Comparison of ENCODE assay signal across 26 cellular contexts in the genomic region with DNA sequence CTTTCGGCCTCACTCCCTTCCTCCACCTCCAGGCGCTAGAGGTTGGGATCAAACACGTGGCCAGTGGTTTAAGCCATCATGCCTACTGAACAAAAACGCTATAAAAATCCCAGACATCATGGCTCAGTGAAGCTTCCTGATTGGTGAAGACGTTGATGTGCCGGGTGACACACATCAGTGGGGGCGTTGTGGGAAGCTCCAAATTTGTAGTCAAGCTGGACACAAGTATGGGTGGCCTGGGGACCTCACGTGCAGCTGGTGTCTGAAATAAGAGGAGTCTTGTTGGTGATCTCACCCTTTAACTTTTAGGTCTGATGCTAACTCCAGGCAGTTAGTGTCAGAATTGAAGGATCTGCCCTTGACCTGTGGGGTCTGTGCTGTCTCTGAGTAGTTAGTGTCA. TPM values are rescaled to one million over a fixed set of nuclear protein-coding genes. Genes with fewer than 3 reads are reported as not detected.
DNase-seq lines count a peak whose midpoint lies in the region; ATAC-seq, FAIRE-seq and TF ChIP-seq lines count a peak whose summit lies in the region.
"Had no signal": no experiment of that assay in that cellular context is flagged by ENCODE, and none has a peak within 500 bp of the region (broad histone marks: within the 10 kb centered on the region; RNA-seq: fewer than 3 reads in every experiment).

No MANE protein-coding gene starts in this region.

- TF ChIP-seq RAD21 in H1 (IDR thresholded peaks at IDR 0.05 in 1 of 2, conservative IDR thresholded peaks at IDR 0.05 in 1 of 2; ENCODE audit: low read depth in 2 of 2, low read length in 2 of 2), result no peak

- CTCF ChIA-PET in H1 (lab: Charles Lee; ENCODE audit: partially characterized antibody), result interaction anchor here (0.5 to 5.2 kb wide), 7 partner anchors 26 to 221 kb away, joined by 3 to 23 read pairs (median 4); no protein-coding TSS in a partner anchor

- 80% methylated on average over 8 of the region's 8 CpGs; no CpG with 5 or more reads in 1 of the 2 experiments for WGBS in H1 (ENCODE audit: extremely low coverage in 1 of 2, insufficient coverage in 1 of 2, insufficient read length in 1 of 2, insufficient replicate concordance in 2 of 2, low coverage in 1 of 2, low lambda C conversion rate in 2 of 2, missing lambda C conversion rate in 1 of 2), 2 experiments

- H4K5ac ChIP-seq in H1 (ENCODE audit: insufficient read length, low read depth, low read length), result peak overlapping the region; percentile 40

- no peak overlapping the region for H3K14ac ChIP-seq in H1 (ENCODE audit: insufficient read length)

- no peak for DNase-seq in GM23338 (ENCODE audit: low spot score)
- DNase-seq in NCI-H2227 treated with DMSO at 0.1 percent for 48 hours (lab: John Stamatoyannopoulos, UW), result peak; percentile 76
- DNase-seq in H1 (ENCODE audit: low read depth in 1 of 2, low spot score in 2 of 2), result no peak
- peak; percentile 65 for DNase-seq in myocyte (ENCODE audit: low read depth)
- DNase-seq in CD14-positive monocyte (ENCODE audit: low spot score), result no peak
- no peak for DNase-seq in tibial artery
- no peak for DNase-seq in DMS153 (lab: John Stamatoyannopoulos, UW)
- DNase-seq: 8988T; CD8-positive, alpha-beta T cell; GM23248; MG63; NCI-H187; NCI-H2107; NCI-H510A treated with DMSO at 0.1 percent for 48 hours; NCI-H748 treated with DMSO at 0.1 percent for 48 hours; NK-92 treated with Interleukin-12 subunit alpha and Interleukin-12 subunit beta, amount 100 ng/mL, for 24 hours; Peyer's patch had no signal

- peak overlapping the region; percentile 75 for H2BK120ac ChIP-seq in H1 (replicated peaks; ENCODE audit: low read depth, low read length)

- H2AFZ ChIP-seq in GM23338 (no peak overlapping the region), H1 (ENCODE audit: low read length) (no peak overlapping the region)
- H2AFZ ChIP-seq: GM23248 had no signal

- H3K36me3 Mint-ChIP-seq in GM23338 (ENCODE audit: low read depth) (peaks cover 85% of the 10 kb centered on the region), CD14-positive monocyte (peaks cover 70 to 76% of the 10 kb centered on the region in 2 donors)

- H4K20me1 ChIP-seq in GM23338 (replicated peaks; ENCODE audit: insufficient read depth) (peaks cover 8% of the 10 kb centered on the region), H1 (replicated peaks in 1 of 2; ENCODE audit: control insufficient read depth in 1 of 2, insufficient read depth in 2 of 2, low read length in 2 of 2) (peaks cover 0 to 2% of the 10 kb centered on the region in 2 experiments)

- peaks cover 19% of the 10 kb centered on the region for H3K79me2 ChIP-seq in GM23338 (replicated peaks; ENCODE audit: insufficient read depth)
- H3K79me2 ChIP-seq in H1 (ENCODE audit: control insufficient read depth in 1 of 2, insufficient read depth in 2 of 2, low read length in 2 of 2), result peaks cover 0 to 17% of the 10 kb centered on the region in 2 experiments; a peak in 2 of 4 replicates

- peak overlapping the region; percentile 18; the same call in 1 of the 2 replicates for H2BK12ac ChIP-seq in H1 (ENCODE audit: low read depth, low read length)

- H3K4me3 Mint-ChIP-seq in GM23338, result peak overlapping the region; percentile 11; the same call in 1 of the 3 replicates
- H3K4me3 Mint-ChIP-seq in CD14-positive monocyte, result no peak overlapping the region
- H3K4me3 Mint-ChIP-seq: CD8-positive, alpha-beta T cell had no signal

- H3K4ac ChIP-seq in H1 (replicated peaks; ENCODE audit: insufficient read length, low read depth, low read length), result peak overlapping the region; percentile 4

- H4K91ac ChIP-seq in H1 (replicated peaks; ENCODE audit: insufficient read length, low read length), result peak overlapping the region; percentile 82

- no peak overlapping the region for H3K9ac ChIP-seq in H1 (replicated peaks in 1 of 4; ENCODE audit: extremely low read depth in 1 of 4, low read depth in 3 of 4, low read length in 3 of 4)
- H3K9ac ChIP-seq: GM23248 had no signal

- H3K9me2 ChIP-seq in GM23338 (ENCODE audit: insufficient read depth), result no peaks in the 10 kb centered on the region

- FAIRE-seq in H1 (lab: Jason Lieb, UNC), result peak; percentile 32
- FAIRE-seq: GM12891, HepG2, K562 had no signal

- no peaks in the 10 kb centered on the region; the same call in 1 of the 2 replicates for H3K79me1 ChIP-seq in H1 (ENCODE audit: low read depth, low read length)

- H3K27me3 ChIP-seq in GM23338 (ENCODE audit: insufficient read depth), result no peaks in the 10 kb centered on the region
- no peaks in the 10 kb centered on the region for H3K27me3 ChIP-seq in H1 (replicated peaks in 1 of 4; ENCODE audit: control insufficient read depth in 3 of 4, extremely low read depth in 1 of 4, insufficient read depth in 3 of 4, low read length in 3 of 4)
- H3K27me3 ChIP-seq in tibial artery, result no peaks in the 10 kb centered on the region
- H3K27me3 ChIP-seq: BLaER1 treated with 17β-estradiol and CSF1 and Interleukin-3, amounts not matched to agents 10 nM and 100 nM; MG63; Peyer's patch had no signal

- H3K4me1 ChIP-seq in GM23338 (ENCODE audit: insufficient read depth) (peaks cover 48% of the 10 kb centered on the region), H1 (replicated peaks in 1 of 4; ENCODE audit: control insufficient read depth in 3 of 4, insufficient read depth in 4 of 4, low read length in 3 of 4) (peaks cover 27 to 43% (median 32%) of the 10 kb centered on the region in 4 experiments), tibial artery (peaks cover 0 to 8% (median 5%) of the 10 kb centered on the region in 4 donors)

- peak overlapping the region; percentile 85; the same call in 1 of the 2 replicates for H2AK5ac ChIP-seq in H1 (ENCODE audit: low read depth, low read length)

- intact Hi-C loops in CD14-positive monocyte (cut with micrococcal nuclease) (loop anchor here (10.0 kb wide), 2 partner anchors 201 to 741 kb away; no protein-coding TSS in a partner anchor), tibial artery (cut with DNase I; ENCODE audit: low total_unique reads) (no loop called here)

- H3K4me1 Mint-ChIP-seq in GM23338 (peaks cover 55% of the 10 kb centered on the region), CD14-positive monocyte (no peaks in the 10 kb centered on the region)

- no peak overlapping the region for H3K56ac ChIP-seq in H1 (replicated peaks; ENCODE audit: insufficient read length, low read depth, low read length)

- H3K4me3 ChIP-seq in GM23338 (no peak overlapping the region), H1 (ENCODE audit: extremely low read depth in 1 of 4, insufficient read depth in 2 of 4, low read depth in 3 of 4, low read length in 4 of 4) (peak overlapping the region in 1 of 4 experiments; percentile 3; a peak in 1 of 8 replicates), tibial artery (no peak overlapping the region)
- H3K4me3 ChIP-seq: BLaER1 treated with 17β-estradiol and CSF1 and Interleukin-3, amounts not matched to agents 10 nM and 100 nM; GM23248; K562; MG63; Peyer's patch had no signal

- no peak for TF ChIP-seq EP300 in H1 (IDR thresholded peaks at IDR 0.05; ENCODE audit: borderline replicate concordance in 1 of 2, low read depth in 2 of 2, low read length in 2 of 2)

- TF ChIP-seq POLR2A in H1 (IDR thresholded peaks at IDR 0.05; ENCODE audit: control extremely low read depth in 1 of 2, low read depth in 2 of 2, low read length in 2 of 2), result no peak

- H2BK20ac ChIP-seq in H1 (ENCODE audit: low read length), result peak overlapping the region; percentile 75; the same call in 1 of the 2 replicates

- peak overlapping the region; percentile 95 for H3K27ac ChIP-seq in GM23338 (ENCODE audit: low read depth)
- peak overlapping the region; percentile 78; the same call in 1 of the 2 replicates for H3K27ac ChIP-seq in H1 (ENCODE audit: low read depth, low read length)
- no peak overlapping the region for H3K27ac ChIP-seq in tibial artery
- H3K27ac ChIP-seq: BLaER1 treated with 17β-estradiol and CSF1 and Interleukin-3, amounts not matched to agents 10 nM and 100 nM; GM23248; Peyer's patch had no signal

- POLR2A ChIA-PET in H1 (lab: Charles Lee; ENCODE audit: partially characterized antibody), result interaction anchor here (0.6 to 1.5 kb wide), 6 partner anchors 10 to 349 kb away, joined by 3 read pairs; no protein-coding TSS in a partner anchor

- H3K9me3 ChIP-seq in H1 (ENCODE audit: insufficient read depth in 2 of 2, low read depth in 1 of 2, low read length in 1 of 2) (no peaks in the 10 kb centered on the region), tibial artery (no peaks in the 10 kb centered on the region)
- H3K9me3 ChIP-seq: BLaER1 treated with 17β-estradiol and CSF1 and Interleukin-3, amounts not matched to agents 10 nM and 100 nM; MG63; Peyer's patch had no signal

- no peak overlapping the region for H3K23ac ChIP-seq in H1 (ENCODE audit: insufficient read length)

- peak overlapping the region; percentile 66 for H3K4me2 ChIP-seq in GM23338
- peak overlapping the region; percentile 53 to 73 for H3K4me2 ChIP-seq in H1 (ENCODE audit: insufficient read depth in 1 of 2, low read depth in 2 of 2, low read length in 2 of 2)
- H3K4me2 ChIP-seq: BLaER1 treated with 17β-estradiol and CSF1 and Interleukin-3, amounts not matched to agents 10 nM and 100 nM had no signal

- no peaks in the 10 kb centered on the region for H3K9me3 Mint-ChIP-seq in GM23338
- H3K9me3 Mint-ChIP-seq in CD14-positive monocyte, result no peaks in the 10 kb centered on the region
- H3K9me3 Mint-ChIP-seq: CD8-positive, alpha-beta T cell had no signal

- H2BK15ac ChIP-seq in H1 (ENCODE audit: low read length), result no peak overlapping the region; the same call in 1 of the 2 replicates

- peaks cover 41% of the 10 kb centered on the region for H3K36me3 ChIP-seq in GM23338 (ENCODE audit: insufficient read depth)
- H3K36me3 ChIP-seq in H1 (ENCODE audit: control insufficient read depth in 2 of 4, insufficient read depth in 4 of 4, low read length in 3 of 4), result peaks cover 7 to 74% (median 21%) of the 10 kb centered on the region in 4 experiments
- H3K36me3 ChIP-seq in tibial artery, result peaks cover 47 to 82% (median 72%) of the 10 kb centered on the region in 3 donors

- H3K27ac Mint-ChIP-seq in GM23338 (peak overlapping the region; percentile 96), CD14-positive monocyte (peak overlapping the region in 2 of 7 donors; percentile 7 to 64)
- H3K27ac Mint-ChIP-seq: CD8-positive, alpha-beta T cell had no signal

- H3K23me2 ChIP-seq in H1 (ENCODE audit: low read depth, low read length), result 0 out of 2 replicates have a peak, but pooled peaks cover 3% of the 10 kb centered on the region

- peak overlapping the region; percentile 76; the same call in 1 of the 2 replicates for H2BK5ac ChIP-seq in H1 (ENCODE audit: low read depth, low read length)

- H3K18ac ChIP-seq in H1 (ENCODE audit: extremely low read depth, low read length), result peak overlapping the region; percentile 49; the same call in 1 of the 2 replicates

- peaks cover 10% of the 10 kb centered on the region for H3K27me3 Mint-ChIP-seq in GM23338 (ENCODE audit: insufficient read depth, low read depth, poor library complexity)
- H3K27me3 Mint-ChIP-seq in CD14-positive monocyte (ENCODE audit: low read depth in 3 of 3), result no peaks in the 10 kb centered on the region

- ATAC-seq in GM23338 (no peak), HG03097 (IDR thresholded peaks at IDR 0.05; ENCODE audit: low FRiP score, unreplicated experiment) (no peak)
- ATAC-seq: CD8-positive, alpha-beta T cell; HCT116; HepG2; K562; SK-N-SH treated with all-trans-retinoic acid at 6 μM for 48 hours had no signal

- no peak overlapping the region for H4K8ac ChIP-seq in H1 (ENCODE audit: extremely low read depth, insufficient read depth, low read length)

- H3F3A ChIP-seq in GM23338 (replicated peaks; ENCODE audit: low read depth), result peaks cover 36% of the 10 kb centered on the region

- TF ChIP-seq CTCF in GM23338 (conservative IDR thresholded peaks at IDR 0.05; ENCODE audit: low read depth in 2 of 2), result no peak
- TF ChIP-seq CTCF in H1 (IDR thresholded peaks at IDR 0.05; ENCODE audit: control extremely low read depth in 1 of 3, insufficient read depth in 1 of 3, low read depth in 1 of 3, low read length in 3 of 3), result no peak
- TF ChIP-seq CTCF in CD14-positive monocyte (IDR thresholded peaks at IDR 0.05), result no peak
- no peak for TF ChIP-seq CTCF in tibial artery (IDR thresholded peaks at IDR 0.05)

RNA-seq across cellular contexts. Expression of a gene that starts 6.7 kb away (rescaled TPM):
- 37.8 and 46.6 TPM in 2 replicates for total RNA-seq in GM23338 (2014; rRNA removed; shearing (Covaris generic))
- polyA plus RNA-seq in GM23338 (2016; fragmentation: Nextera tagmentation; extraction: Ambion mirVana) (152 and 157 TPM in 2 replicates), H1 (2011; rRNA removed) (43.0 and 47.8 TPM in 2 replicates), CD14-positive monocyte (10 to 100 TPM; 26.5 to 28.7 TPM)
- 68.1 and 69.6 TPM in 2 replicates for total RNA-seq in H1 (2021; fragmentation: NEBNext Ultra II Directional; extraction: Animal tissue kit (Norgen Biotek cat#: 25700))
- 70.3 TPM for polyA plus RNA-seq in H1 (2011; cell fraction: cytosol; rRNA removed)
- polyA plus RNA-seq in H1 (2011; cell fraction: nucleus; rRNA removed), result 32.8 TPM
- 77.4 to 91.3 TPM (median 77.8 TPM) in 4 replicates for polyA plus RNA-seq in H1 (2012, experiment 1 of 2)
- polyA plus RNA-seq in H1 (2012, experiment 2 of 2), result 20.5 TPM
- polyA plus RNA-seq in H1 (2013, experiment 1 of 2), result 95.7 TPM
- 94.4 TPM for polyA plus RNA-seq in H1 (2013, experiment 2 of 2)
- polyA minus RNA-seq in H1 (2011; rRNA and poly(A)+ RNA removed), result 7.4 and 9.2 TPM in 2 replicates
- polyA minus RNA-seq in H1 (2011; cell fraction: cytosol; rRNA and poly(A)+ RNA removed), result 27.7 TPM
- polyA minus RNA-seq in H1 (2011; cell fraction: nucleus; rRNA and poly(A)+ RNA removed), result 17.3 TPM
- 55.5 and 71.4 TPM in 2 replicates for total RNA-seq in myocyte
- 35.1 TPM for polyA plus RNA-seq in myocyte (2012)

RNA-seq across cellular contexts. Expression of a gene that starts 20.1 kb away (rescaled TPM):
- total RNA-seq in GM23338 (2014; rRNA removed; shearing (Covaris generic)), result 0.10 and 0.12 TPM in 2 replicates
- 0.65 and 1.5 TPM in 2 replicates for polyA plus RNA-seq in GM23338 (2016; fragmentation: Nextera tagmentation; extraction: Ambion mirVana)
- 0.71 and 0.99 TPM in 2 replicates for total RNA-seq in H1 (2021; fragmentation: NEBNext Ultra II Directional; extraction: Animal tissue kit (Norgen Biotek cat#: 25700))
- 0.45 and 0.74 TPM in 2 replicates for polyA plus RNA-seq in H1 (2011; rRNA removed)
- polyA plus RNA-seq in H1 (2011; cell fraction: cytosol; rRNA removed), result 0.43 TPM
- 0.76 TPM for polyA plus RNA-seq in H1 (2011; cell fraction: nucleus; rRNA removed)
- polyA plus RNA-seq in H1 (2012, experiment 1 of 2), result 0.30 to 0.83 TPM (median 0.53 TPM) in 4 replicates
- polyA plus RNA-seq in H1 (2012, experiment 2 of 2), result 0.34 TPM
- polyA plus RNA-seq in H1 (2013, experiment 1 of 2), result 0.22 TPM
- 0.44 TPM for polyA plus RNA-seq in H1 (2013, experiment 2 of 2)
- 0.61 and 0.69 TPM in 2 replicates for polyA minus RNA-seq in H1 (2011; rRNA and poly(A)+ RNA removed)
- polyA minus RNA-seq in H1 (2011; cell fraction: cytosol; rRNA and poly(A)+ RNA removed), result not detected
- polyA minus RNA-seq in H1 (2011; cell fraction: nucleus; rRNA and poly(A)+ RNA removed), result 0.50 TPM
- 0.83 and 3.3 TPM in 2 replicates for total RNA-seq in myocyte
- 1.2 TPM for polyA plus RNA-seq in myocyte (2012)
- under 1 TPM; 0.12 to 0.41 TPM for polyA plus RNA-seq in CD14-positive monocyte
- total RNA-seq: CD8-positive, alpha-beta T cell; G401; LHCN-M2 had no signal
- polyA plus RNA-seq: GM23248 had no signal

Comparison
In these comparisons a context has a peak if more than half of its experiments do, and no peak if none do; other contexts are left out.
1. DNase-seq: peak in NCI-H2227 treated with DMSO at 0.1 percent for 48 hours (single experiment) and myocyte (single experiment); none in GM23338 (single experiment), H1 (0 of 2), CD14-positive monocyte (single experiment), tibial artery (0 of 2) and DMS153 (single experiment).
2. H3K27ac ChIP-seq: peak in GM23338 (single experiment) and H1 (single experiment); none in tibial artery (0 of 2).